ENCODE assay signal across 2 cellular contexts in genomic region chr19:37082307-37082706, GRCh38.
TF ChIP-seq lines count a peak whose summit lies in the region.

No MANE protein-coding gene starts in this region.

TF ChIP-seq in liver, 16 proteins besides CTCF, POLR2A, EP300 and RAD21 (continued from another document):
- TF ChIP-seq RXRA (IDR thresholded peaks at IDR 0.05): no peak
- TF ChIP-seq, protein P1, sequence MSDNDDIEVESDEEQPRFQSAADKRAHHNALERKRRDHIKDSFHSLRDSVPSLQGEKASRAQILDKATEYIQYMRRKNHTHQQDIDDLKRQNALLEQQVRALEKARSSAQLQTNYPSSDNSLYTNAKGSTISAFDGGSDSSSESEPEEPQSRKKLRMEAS (IDR thresholded peaks at IDR 0.05): no peak
- no peak for TF ChIP-seq HNF4A (conservative IDR thresholded peaks at IDR 0.05)
- TF ChIP-seq FOXA2 (IDR thresholded peaks at IDR 0.05): no peak
- no peak for TF ChIP-seq NR2F2 (IDR thresholded peaks at IDR 0.05)
- no peak for TF ChIP-seq EGR1 (IDR thresholded peaks at IDR 0.05; ENCODE audit: low read depth in 2 of 2)
- no peak for TF ChIP-seq SP1 (IDR thresholded peaks at IDR 0.05)
- TF ChIP-seq, protein P2, sequence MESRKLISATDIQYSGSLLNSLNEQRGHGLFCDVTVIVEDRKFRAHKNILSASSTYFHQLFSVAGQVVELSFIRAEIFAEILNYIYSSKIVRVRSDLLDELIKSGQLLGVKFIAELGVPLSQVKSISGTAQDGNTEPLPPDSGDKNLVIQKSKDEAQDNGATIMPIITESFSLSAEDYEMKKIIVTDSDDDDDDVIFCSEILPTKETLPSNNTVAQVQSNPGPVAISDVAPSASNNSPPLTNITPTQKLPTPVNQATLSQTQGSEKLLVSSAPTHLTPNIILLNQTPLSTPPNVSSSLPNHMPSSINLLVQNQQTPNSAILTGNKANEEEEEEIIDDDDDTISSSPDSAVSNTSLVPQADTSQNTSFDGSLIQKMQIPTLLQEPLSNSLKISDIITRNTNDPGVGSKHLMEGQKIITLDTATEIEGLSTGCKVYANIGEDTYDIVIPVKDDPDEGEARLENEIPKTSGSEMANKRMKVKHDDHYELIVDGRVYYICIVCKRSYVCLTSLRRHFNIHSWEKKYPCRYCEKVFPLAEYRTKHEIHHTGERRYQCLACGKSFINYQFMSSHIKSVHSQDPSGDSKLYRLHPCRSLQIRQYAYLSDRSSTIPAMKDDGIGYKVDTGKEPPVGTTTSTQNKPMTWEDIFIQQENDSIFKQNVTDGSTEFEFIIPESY (IDR thresholded peaks at IDR 0.05): no peak
- TF ChIP-seq, protein P3, sequence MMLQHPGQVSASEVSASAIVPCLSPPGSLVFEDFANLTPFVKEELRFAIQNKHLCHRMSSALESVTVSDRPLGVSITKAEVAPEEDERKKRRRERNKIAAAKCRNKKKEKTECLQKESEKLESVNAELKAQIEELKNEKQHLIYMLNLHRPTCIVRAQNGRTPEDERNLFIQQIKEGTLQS (IDR thresholded peaks at IDR 0.05): no peak

TF ChIP-seq in HepG2, 621 proteins besides CTCF, POLR2A, EP300 and RAD21:
- TF ChIP-seq, protein P4, sequence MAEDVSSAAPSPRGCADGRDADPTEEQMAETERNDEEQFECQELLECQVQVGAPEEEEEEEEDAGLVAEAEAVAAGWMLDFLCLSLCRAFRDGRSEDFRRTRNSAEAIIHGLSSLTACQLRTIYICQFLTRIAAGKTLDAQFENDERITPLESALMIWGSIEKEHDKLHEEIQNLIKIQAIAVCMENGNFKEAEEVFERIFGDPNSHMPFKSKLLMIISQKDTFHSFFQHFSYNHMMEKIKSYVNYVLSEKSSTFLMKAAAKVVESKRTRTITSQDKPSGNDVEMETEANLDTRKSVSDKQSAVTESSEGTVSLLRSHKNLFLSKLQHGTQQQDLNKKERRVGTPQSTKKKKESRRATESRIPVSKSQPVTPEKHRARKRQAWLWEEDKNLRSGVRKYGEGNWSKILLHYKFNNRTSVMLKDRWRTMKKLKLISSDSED (CRISPR knock-in tag; IDR thresholded peaks at IDR 0.05): no peak
- no peak for TF ChIP-seq ZNF546 (CRISPR knock-in tag; conservative IDR thresholded peaks at IDR 0.05)
